10 cellular contexts compared by ENCODE assay signal in genomic region chr12:72272731-72273498, GRCh38. TPM values are rescaled to one million over a fixed set of nuclear protein-coding genes. Genes with fewer than 3 reads are reported as not detected.
DNase-seq lines count a peak whose midpoint lies in the region; ATAC-seq and TF ChIP-seq lines count a peak whose summit lies in the region.
"Had no signal": no experiment of that assay in that cellular context is flagged by ENCODE, and none has a peak within 500 bp of the region (broad histone marks: within the 10 kb centered on the region; RNA-seq: fewer than 3 reads in every experiment).

No MANE protein-coding gene starts in this region.

- peaks cover 47% of the 10 kb centered on the region for H3K27me3 Mint-ChIP-seq in activated CD8-positive, alpha-beta T cell treated with anti-CD3 and anti-CD28 coated beads for 36 hours
- peaks cover 45% of the 10 kb centered on the region for H3K27me3 Mint-ChIP-seq in activated CD8-positive, alpha-beta T cell treated with anti-CD3 and anti-CD28 coated beads, Interleukin-2, amount 10 ng/mL, durations not matched to agents 7 days and 5 days (ENCODE audit: low read depth)
- peaks cover 59% of the 10 kb centered on the region for H3K27me3 Mint-ChIP-seq in dendritic cell treated with granulocyte-macrophage colony-stimulating factor and Interleukin-4, amounts not matched to agents 40 ng/mL and 50 ng/mL, for 4 days

- H4K91ac ChIP-seq in mesenchymal stem cell (ENCODE audit: low read length) = peak overlapping the region; percentile 93

- peak overlapping the region; percentile 64 to 83 for H3K4me3 ChIP-seq in mesenchymal stem cell (ENCODE audit: insufficient read depth in 1 of 2, low read depth in 1 of 2, low read length in 2 of 2)
- peak overlapping the region; percentile 44 for H3K4me3 ChIP-seq in urinary bladder (ENCODE audit: low read depth, low read length)

- peaks cover 10% of the 10 kb centered on the region for H3K4me1 ChIP-seq in mesenchymal stem cell (ENCODE audit: control insufficient read depth, insufficient read depth, low read depth, low read length)
- peaks cover 2% of the 10 kb centered on the region for H3K4me1 ChIP-seq in urinary bladder (ENCODE audit: insufficient read depth)

- POLR2A ChIA-PET in activated CD8-positive, alpha-beta T cell treated with anti-CD3 and anti-CD28 coated beads for 36 hours (lab: Charles Lee) = interaction anchor here (0.6 kb wide), 1 partner anchor 248 kb away, joined by 3 read pairs; no protein-coding TSS in a partner anchor
- POLR2A ChIA-PET in activated CD8-positive, alpha-beta T cell treated with anti-CD3 and anti-CD28 coated beads, Interleukin-2, amount 10 ng/mL, durations not matched to agents 7 days and 5 days (lab: Charles Lee) = no interaction called here

- H3K14ac ChIP-seq in mesenchymal stem cell (ENCODE audit: low read length in 2 of 2) = peak overlapping the region in 1 of 2 experiments; percentile 22

- DNase-seq in activated CD8-positive, alpha-beta T cell treated with anti-CD3 and anti-CD28 coated beads for 36 hours = peak; percentile 1
- DNase-seq in activated CD8-positive, alpha-beta T cell treated with anti-CD3 and anti-CD28 coated beads, Interleukin-2, amount 10 ng/mL, durations not matched to agents 7 days and 5 days = no peak
- DNase-seq in mesenchymal stem cell = peak; percentile 80
- no peak for DNase-seq in activated naive CD4-positive, alpha-beta T cell (lab: John Stamatoyannopoulos, UW)
- no peak for DNase-seq in superior temporal gyrus (ENCODE audit: extremely low spot score)
- DNase-seq: RPMI8226 had no signal

- H3K36me3 ChIP-seq in mesenchymal stem cell (ENCODE audit: control insufficient read depth in 1 of 2, insufficient read depth in 2 of 2, low read depth in 1 of 2, low read length in 2 of 2) = no peaks in the 10 kb centered on the region
- no peaks in the 10 kb centered on the region for H3K36me3 ChIP-seq in urinary bladder (ENCODE audit: insufficient read depth)

- H2BK12ac ChIP-seq in mesenchymal stem cell (ENCODE audit: low read length in 2 of 2) = peak overlapping the region; percentile 33 to 90

- H3K36me3 Mint-ChIP-seq in activated CD8-positive, alpha-beta T cell treated with anti-CD3 and anti-CD28 coated beads for 36 hours (ENCODE audit: low read depth) = no peaks in the 10 kb centered on the region
- peaks cover 4% of the 10 kb centered on the region for H3K36me3 Mint-ChIP-seq in activated CD8-positive, alpha-beta T cell treated with anti-CD3 and anti-CD28 coated beads, Interleukin-2, amount 10 ng/mL, durations not matched to agents 7 days and 5 days (ENCODE audit: low read depth)
- H3K36me3 Mint-ChIP-seq in dendritic cell treated with granulocyte-macrophage colony-stimulating factor and Interleukin-4, amounts not matched to agents 40 ng/mL and 50 ng/mL, for 4 days (ENCODE audit: low read depth) = no peaks in the 10 kb centered on the region
- H3K36me3 Mint-ChIP-seq: memory B cell had no signal

- H3K79me1 ChIP-seq in mesenchymal stem cell (replicated peaks; ENCODE audit: low read length, poor library complexity, severe bottlenecking) = no peaks in the 10 kb centered on the region

- H3K4me3 Mint-ChIP-seq in activated CD8-positive, alpha-beta T cell treated with anti-CD3 and anti-CD28 coated beads for 36 hours = no peak overlapping the region
- H3K4me3 Mint-ChIP-seq in activated CD8-positive, alpha-beta T cell treated with anti-CD3 and anti-CD28 coated beads, Interleukin-2, amount 10 ng/mL, durations not matched to agents 7 days and 5 days = no peak overlapping the region
- peak overlapping the region; percentile 77 for H3K4me3 Mint-ChIP-seq in dendritic cell treated with granulocyte-macrophage colony-stimulating factor and Interleukin-4, amounts not matched to agents 40 ng/mL and 50 ng/mL, for 4 days
- H3K4me3 Mint-ChIP-seq: memory B cell had no signal

- under 1% methylated on average over 72 of the region's 79 CpGs for WGBS in mesenchymal stem cell
- WGBS in urinary bladder = under 1% methylated on average over 79 of the region's 79 CpGs

- no peak overlapping the region for H3K27ac ChIP-seq in mesenchymal stem cell (ENCODE audit: low read length, poor library complexity, severe bottlenecking)
- H3K27ac ChIP-seq in urinary bladder (ENCODE audit: low read depth) = peak overlapping the region; percentile 46

- no peak for TF ChIP-seq CTCF in activated CD8-positive, alpha-beta T cell treated with anti-CD3 and anti-CD28 coated beads for 36 hours (IDR thresholded peaks at IDR 0.05)

- no peaks in the 10 kb centered on the region for H3K9me3 ChIP-seq in mesenchymal stem cell (ENCODE audit: control insufficient read depth, low read length)

- H4K8ac ChIP-seq in mesenchymal stem cell (ENCODE audit: low read length) = peak overlapping the region; percentile 90

- peaks cover 3 to 66% of the 10 kb centered on the region in 2 experiments for H3K27me3 ChIP-seq in mesenchymal stem cell (ENCODE audit: control insufficient read depth in 1 of 2, insufficient read depth in 1 of 2, low read length in 2 of 2)

- H2BK5ac ChIP-seq in mesenchymal stem cell (ENCODE audit: low read depth, low read length, poor library complexity, severe bottlenecking) = no peak overlapping the region

- H3K4me1 Mint-ChIP-seq in activated CD8-positive, alpha-beta T cell treated with anti-CD3 and anti-CD28 coated beads for 36 hours (ENCODE audit: low read depth) = peaks cover 4% of the 10 kb centered on the region
- H3K4me1 Mint-ChIP-seq in activated CD8-positive, alpha-beta T cell treated with anti-CD3 and anti-CD28 coated beads, Interleukin-2, amount 10 ng/mL, durations not matched to agents 7 days and 5 days (ENCODE audit: low read depth) = peaks cover 6% of the 10 kb centered on the region
- peaks cover 35% of the 10 kb centered on the region for H3K4me1 Mint-ChIP-seq in dendritic cell treated with granulocyte-macrophage colony-stimulating factor and Interleukin-4, amounts not matched to agents 40 ng/mL and 50 ng/mL, for 4 days (ENCODE audit: low read depth)
- H3K4me1 Mint-ChIP-seq: memory B cell had no signal

- peak overlapping the region; percentile 76 for H2BK120ac ChIP-seq in mesenchymal stem cell (ENCODE audit: low read depth, low read length)

- H3K4ac ChIP-seq in mesenchymal stem cell (ENCODE audit: low read depth in 1 of 2, low read length in 2 of 2) = peak overlapping the region; percentile 5 to 89

- peak overlapping the region; percentile 80 for H3K4me2 ChIP-seq in mesenchymal stem cell (ENCODE audit: low read length, poor library complexity, severe bottlenecking)

- ATAC-seq in activated CD8-positive, alpha-beta T cell treated with anti-CD3 and anti-CD28 coated beads for 36 hours = no peak
- no peak for ATAC-seq in activated CD8-positive, alpha-beta T cell treated with anti-CD3 and anti-CD28 coated beads, Interleukin-2, amount 10 ng/mL, durations not matched to agents 7 days and 5 days
- no peak for ATAC-seq in HG02623 (IDR thresholded peaks at IDR 0.05; ENCODE audit: unreplicated experiment)

- H2BK15ac ChIP-seq in mesenchymal stem cell (ENCODE audit: low read depth, poor library complexity, severe bottlenecking) = peak overlapping the region; percentile 6

- H3K18ac ChIP-seq in mesenchymal stem cell (ENCODE audit: low read depth in 1 of 2, low read length in 2 of 2) = peak overlapping the region; percentile 84 to 92

- H3K23ac ChIP-seq in mesenchymal stem cell (ENCODE audit: low read length in 2 of 2) = peak overlapping the region in 1 of 2 experiments; percentile 2

- H3K27ac Mint-ChIP-seq in activated CD8-positive, alpha-beta T cell treated with anti-CD3 and anti-CD28 coated beads for 36 hours = no peak overlapping the region
- H3K27ac Mint-ChIP-seq in activated CD8-positive, alpha-beta T cell treated with anti-CD3 and anti-CD28 coated beads, Interleukin-2, amount 10 ng/mL, durations not matched to agents 7 days and 5 days = no peak overlapping the region
- H3K27ac Mint-ChIP-seq in dendritic cell treated with granulocyte-macrophage colony-stimulating factor and Interleukin-4, amounts not matched to agents 40 ng/mL and 50 ng/mL, for 4 days = no peak overlapping the region
- H3K27ac Mint-ChIP-seq: memory B cell had no signal

- CTCF ChIA-PET in activated CD8-positive, alpha-beta T cell treated with anti-CD3 and anti-CD28 coated beads for 36 hours (lab: Charles Lee) = no interaction called here
- CTCF ChIA-PET in activated CD8-positive, alpha-beta T cell treated with anti-CD3 and anti-CD28 coated beads, Interleukin-2, amount 10 ng/mL, durations not matched to agents 7 days and 5 days (lab: Charles Lee) = no interaction called here

- peak overlapping the region; percentile 30 for H2AFZ ChIP-seq in mesenchymal stem cell (ENCODE audit: low read depth, low read length)

- H3K9me3 Mint-ChIP-seq in activated CD8-positive, alpha-beta T cell treated with anti-CD3 and anti-CD28 coated beads for 36 hours = no peaks in the 10 kb centered on the region
- H3K9me3 Mint-ChIP-seq in activated CD8-positive, alpha-beta T cell treated with anti-CD3 and anti-CD28 coated beads, Interleukin-2, amount 10 ng/mL, durations not matched to agents 7 days and 5 days (ENCODE audit: insufficient read depth) = no peaks in the 10 kb centered on the region
- H3K9me3 Mint-ChIP-seq in dendritic cell treated with granulocyte-macrophage colony-stimulating factor and Interleukin-4, amounts not matched to agents 40 ng/mL and 50 ng/mL, for 4 days = no peaks in the 10 kb centered on the region
- H3K9me3 Mint-ChIP-seq: memory B cell had no signal

- intact Hi-C loops in activated CD8-positive, alpha-beta T cell treated with anti-CD3 and anti-CD28 coated beads for 36 hours (cut with micrococcal nuclease) = loop anchor here (5.0 kb wide), 1 partner anchor 256 kb away; no protein-coding TSS in a partner anchor
- intact Hi-C loops in dendritic cell treated with granulocyte-macrophage colony-stimulating factor and Interleukin-4, amounts not matched to agents 40 ng/mL and 50 ng/mL, for 4 days (cut with micrococcal nuclease) = no loop called here

- H2AK5ac ChIP-seq in mesenchymal stem cell (ENCODE audit: low read length, severe bottlenecking) = no peak overlapping the region

- H3K9ac ChIP-seq in mesenchymal stem cell (ENCODE audit: low read length) = no peak overlapping the region

RNA-seq across cellular contexts. Expression of gene TRHDE, which starts 0.7 kb away (rescaled TPM):
- total RNA-seq in activated CD8-positive, alpha-beta T cell treated with anti-CD3 and anti-CD28 coated beads for 36 hours = not detected
- total RNA-seq in activated CD8-positive, alpha-beta T cell treated with anti-CD3 and anti-CD28 coated beads, Interleukin-2, amount 10 ng/mL, durations not matched to agents 7 days and 5 days = not detected
- polyA plus RNA-seq in mesenchymal stem cell (2013, experiment 1 of 2) = 6.6 TPM
- polyA plus RNA-seq in mesenchymal stem cell (2013, experiment 2 of 2) = 7.0 TPM
- total RNA-seq in urinary bladder = 21.4 TPM
- polyA plus RNA-seq in urinary bladder = 1.9 TPM

Comparison
In these comparisons a context has a peak if more than half of its experiments do, and no peak if none do; other contexts are left out.
1. DNase-seq: peak in activated CD8-positive, alpha-beta T cell treated with anti-CD3 and anti-CD28 coated beads for 36 hours (single experiment) and mesenchymal stem cell (single experiment); none in activated CD8-positive, alpha-beta T cell treated with anti-CD3 and anti-CD28 coated beads, Interleukin-2, amount 10 ng/mL, durations not matched to agents 7 days and 5 days (single experiment), activated naive CD4-positive, alpha-beta T cell (0 of 4) and superior temporal gyrus (single experiment).
2. RNA of gene TRHDE, which starts 0.7 kb away (total RNA-seq): 21.4 TPM in urinary bladder (single experiment); not detected in activated CD8-positive, alpha-beta T cell treated with anti-CD3 and anti-CD28 coated beads for 36 hours and not detected in activated CD8-positive, alpha-beta T cell treated with anti-CD3 and anti-CD28 coated beads, Interleukin-2, amount 10 ng/mL, durations not matched to agents 7 days and 5 days; every median in the first group is over 10 times any median in the second.